ENCODE assay signal across 8 cellular contexts in the genomic region with DNA sequence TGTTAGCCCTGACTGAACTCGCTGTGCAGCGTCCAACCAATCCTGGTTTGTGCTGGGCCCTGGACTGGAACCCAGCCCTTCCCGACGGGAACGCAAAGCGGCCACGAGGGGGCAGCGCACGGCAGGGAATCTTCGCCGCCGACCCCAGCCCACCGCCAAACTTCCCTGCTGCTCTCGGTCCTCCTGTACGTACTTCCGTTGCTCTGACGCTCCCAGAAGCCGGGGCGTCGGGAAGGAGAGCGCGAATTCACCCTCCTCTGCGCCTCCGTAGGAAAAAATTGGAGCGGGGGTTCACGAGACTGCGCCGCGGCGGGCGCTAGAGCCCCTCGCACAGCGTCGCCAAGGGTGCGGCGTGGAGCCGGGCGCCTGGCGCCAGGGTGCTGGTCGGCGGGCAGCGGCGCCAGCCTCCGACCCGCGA. TPM values are rescaled to one million over a fixed set of nuclear protein-coding genes. Genes with fewer than 3 reads are reported as not detected.
DNase-seq lines count a peak whose midpoint lies in the region; ATAC-seq and TF ChIP-seq lines count a peak whose summit lies in the region.

No MANE protein-coding gene starts in this region.

- H3K9ac ChIP-seq in NT2/D1 (ENCODE audit: insufficient read length, low read depth), result peak overlapping the region; percentile 74

- H3K4me1 ChIP-seq in NT2/D1 (ENCODE audit: insufficient read depth, insufficient read length) (peaks cover 8% of the 10 kb centered on the region), esophagus (ENCODE audit: control insufficient read depth in 2 of 2, insufficient read depth in 2 of 2, low read length in 1 of 2) (peaks cover 2 to 16% of the 10 kb centered on the region in 2 donors), mucosa of descending colon (ENCODE audit: low read depth) (peaks cover 15% of the 10 kb centered on the region)

- H3K36me3 ChIP-seq in NT2/D1 (ENCODE audit: insufficient read depth, insufficient read length, low read length), result no peaks in the 10 kb centered on the region
- no peaks in the 10 kb centered on the region for H3K36me3 ChIP-seq in esophagus (ENCODE audit: control insufficient read depth in 2 of 2, insufficient read depth in 2 of 2, low read length in 1 of 2)
- no peaks in the 10 kb centered on the region for H3K36me3 ChIP-seq in mucosa of descending colon (ENCODE audit: low read depth)

- H3K27me3 ChIP-seq in NT2/D1 (ENCODE audit: insufficient read depth, insufficient read length) (peaks cover 52% of the 10 kb centered on the region), esophagus (ENCODE audit: control insufficient read depth in 1 of 2, insufficient read depth in 2 of 2, low read length in 2 of 2) (no peaks in the 10 kb centered on the region)

- intact Hi-C loops in mucosa of descending colon (cut with DNase I, micrococcal nuclease), result loop anchor here in 1 of 2 donors (10.0 kb wide), 1 partner anchor 387 kb away; no protein-coding TSS in a partner anchor

- H3K4me3 ChIP-seq in NT2/D1 (ENCODE audit: insufficient read length, low read depth) (peak overlapping the region; percentile 61), esophagus (ENCODE audit: low read depth in 1 of 2, low read length in 2 of 2) (peak overlapping the region; percentile 64 to 72), mucosa of descending colon (no peak overlapping the region)

- H3K9me3 ChIP-seq in NT2/D1 (ENCODE audit: insufficient read depth, low read length), result no peaks in the 10 kb centered on the region
- H3K9me3 ChIP-seq in esophagus (ENCODE audit: control insufficient read depth in 2 of 2, insufficient read depth in 1 of 2, low read depth in 1 of 2, low read length in 1 of 2), result no peaks in the 10 kb centered on the region
- no peaks in the 10 kb centered on the region for H3K9me3 ChIP-seq in mucosa of descending colon

- peak; percentile 64 for DNase-seq in GM04504 (ENCODE audit: low read depth)
- DNase-seq in HS-5 (ENCODE audit: low read depth), result peak; percentile 48
- DNase-seq in NT2/D1 (ENCODE audit: low read depth, low spot score), result peak; percentile 82
- DNase-seq in activated T-cell treated with anti-CD3 and anti-CD28 coated beads, Interleukin-2, amount 50 U/mL, for 1 hour, result peak; percentile 79
- peak; percentile 61 to 75 (median 74) for DNase-seq in mucosa of descending colon
- peak; percentile 52 to 53 for DNase-seq in stimulated activated CD8-positive, alpha-beta memory T cell treated with anti-CD3 and anti-CD28 coated beads, Interleukin-15, amount 100 ng/mL, for 48 hours (ENCODE audit: low read depth in 2 of 2)

- H3K27ac ChIP-seq in esophagus (ENCODE audit: low read depth in 2 of 2, low read length in 1 of 2), result peak overlapping the region; percentile 62 to 81

- WGBS in esophagus, 2 donors, result 0% methylated on average over 46 of the region's 46 CpGs

- ATAC-seq in mucosa of descending colon (peak; percentile 77), HG03025 (IDR thresholded peaks at IDR 0.05; ENCODE audit: low FRiP score, unreplicated experiment) (no peak)

- TF ChIP-seq CTCF in mucosa of descending colon (IDR thresholded peaks at IDR 0.05), result peak; percentile 74

RNA-seq across cellular contexts. Expression of a gene that starts 0.9 kb away (rescaled TPM):
- 1 to 10 TPM; 1.1 to 1.3 TPM for polyA plus RNA-seq in esophagus
- 1 to 10 TPM; 1.9 to 3.7 (median 3.0) TPM for total RNA-seq in mucosa of descending colon
